16 cellular contexts compared by ENCODE assay signal in genomic region chr12:2383276-2384028, GRCh38.
DNase-seq lines count a peak whose midpoint lies in the region; ATAC-seq, FAIRE-seq and TF ChIP-seq lines count a peak whose summit lies in the region.
"Had no signal": no experiment of that assay in that cellular context is flagged by ENCODE, and none has a peak within 500 bp of the region (broad histone marks: within the 10 kb centered on the region; RNA-seq: fewer than 3 reads in every experiment).

No MANE protein-coding gene starts in this region.

- no peak overlapping the region for H3K27ac Mint-ChIP-seq in endodermal cell
- no peak overlapping the region for H3K27ac Mint-ChIP-seq in activated naive CD8-positive, alpha-beta T cell treated with anti-CD3 and anti-CD28 coated beads for 36 hours
- H3K27ac Mint-ChIP-seq: activated CD8-positive, alpha-beta memory T cell treated with anti-CD3 and anti-CD28 coated beads, Interleukin-2, amount 10 ng/mL, durations not matched to agents 7 days and 5 days; activated naive CD4-positive, alpha-beta T cell treated with anti-CD3 and anti-CD28 coated beads, Interleukin-2, amount 10 ng/mL, durations not matched to agents 7 days and 5 days had no signal

- no peak overlapping the region for H3K4me2 ChIP-seq in HepG2 (ENCODE audit: low read depth, low read length)

- ATAC-seq in HepG2 = peak; percentile 36; the same call in 2 of the 3 replicates
- ATAC-seq: activated CD8-positive, alpha-beta memory T cell treated with anti-CD3 and anti-CD28 coated beads, Interleukin-2, amount 10 ng/mL, durations not matched to agents 7 days and 5 days had no signal

- no peak for TF ChIP-seq EP300 in HepG2 (IDR thresholded peaks at IDR 0.05; ENCODE audit: low read depth in 2 of 2, low read length in 2 of 2)
- no peak for TF ChIP-seq EP300 in HepG2 (CRISPR knock-in tag; IDR thresholded peaks at IDR 0.05; ENCODE audit: borderline replicate concordance)
- TF ChIP-seq EP300 in stomach (IDR thresholded peaks at IDR 0.05) = no peak

- no peaks in the 10 kb centered on the region for H3K36me3 ChIP-seq in endodermal cell (ENCODE audit: control insufficient read depth, insufficient read depth, low read length)
- no peaks in the 10 kb centered on the region for H3K36me3 ChIP-seq in HepG2 (replicated peaks in 1 of 2; ENCODE audit: control insufficient read depth in 1 of 2, insufficient read depth in 2 of 2, low read length in 2 of 2)
- no peaks in the 10 kb centered on the region for H3K36me3 ChIP-seq in stomach
- H3K36me3 ChIP-seq: cardiac muscle cell, pancreas had no signal

- no peak overlapping the region for H2AFZ ChIP-seq in HepG2 (ENCODE audit: low read length)

- peaks cover 19% of the 10 kb centered on the region for H3K27me3 Mint-ChIP-seq in endodermal cell (ENCODE audit: insufficient read depth)
- no peaks in the 10 kb centered on the region for H3K27me3 Mint-ChIP-seq in activated naive CD8-positive, alpha-beta T cell treated with anti-CD3 and anti-CD28 coated beads for 36 hours

- peak; percentile 55 for DNase-seq in NOMO-1 treated with dmso at 0.1 percent for 144 hours (lab: John Stamatoyannopoulos, UW; ENCODE audit: unreplicated experiment)
- peak; percentile 76 for DNase-seq in endodermal cell
- DNase-seq in HepG2 (ENCODE audit: low spot score) = peak; percentile 7
- DNase-seq in stomach = no peak
- DNase-seq in occipital lobe (lab: John Stamatoyannopoulos, UW) = no peak
- no peak for DNase-seq in effector CD4-positive, alpha-beta T cell
- DNase-seq in activated naive CD8-positive, alpha-beta T cell treated with anti-CD3 and anti-CD28 coated beads for 36 hours = no peak
- no peak for DNase-seq in HuH-7.5 (ENCODE audit: low spot score)
- DNase-seq: activated CD8-positive, alpha-beta memory T cell treated with anti-CD3 and anti-CD28 coated beads, Interleukin-2, amount 10 ng/mL, durations not matched to agents 7 days and 5 days; activated naive CD4-positive, alpha-beta T cell treated with anti-CD3 and anti-CD28 coated beads, Interleukin-2, amount 10 ng/mL, durations not matched to agents 7 days and 5 days; hippocampal formation; NCI-H2107; pancreas had no signal

- no peak for TF ChIP-seq RAD21 in HepG2 (CRISPR knock-in tag; IDR thresholded peaks at IDR 0.05)

- 84 to 89% methylated on average over 8 to 13 of the region's 13 CpGs for WGBS in endodermal cell (ENCODE audit: insufficient coverage in 1 of 2, insufficient read length in 1 of 2), 2 experiments
- WGBS in HepG2 (ENCODE audit: low lambda C conversion rate) = 2% methylated on average over 13 of the region's 13 CpGs
- 66 to 74% (median 71%) methylated on average over 12 to 13 of the region's 13 CpGs for WGBS in stomach, 5 donors

- no peaks in the 10 kb centered on the region for H3K9me3 ChIP-seq in endodermal cell (ENCODE audit: control insufficient read depth, low read length)
- H3K9me3 ChIP-seq in HepG2 (ENCODE audit: low read length) = no peaks in the 10 kb centered on the region
- H3K9me3 ChIP-seq in stomach = no peaks in the 10 kb centered on the region
- H3K9me3 ChIP-seq: pancreas had no signal

- no peak overlapping the region for H3K9ac ChIP-seq in endodermal cell (ENCODE audit: extremely low read depth, low read length, poor library complexity, severe bottlenecking)
- no peak overlapping the region for H3K9ac ChIP-seq in HepG2 (ENCODE audit: insufficient read depth, low read depth, low read length)

- H3K4me3 Mint-ChIP-seq in endodermal cell = no peak overlapping the region
- no peak overlapping the region for H3K4me3 Mint-ChIP-seq in activated naive CD8-positive, alpha-beta T cell treated with anti-CD3 and anti-CD28 coated beads for 36 hours
- H3K4me3 Mint-ChIP-seq: activated CD8-positive, alpha-beta memory T cell treated with anti-CD3 and anti-CD28 coated beads, Interleukin-2, amount 10 ng/mL, durations not matched to agents 7 days and 5 days; activated naive CD4-positive, alpha-beta T cell treated with anti-CD3 and anti-CD28 coated beads, Interleukin-2, amount 10 ng/mL, durations not matched to agents 7 days and 5 days had no signal

- CTCF ChIA-PET in HepG2 (lab: Yijun Ruan, JAX; ENCODE audit: low intra/inter-chr PET ratio, low total read pairs) = no interaction called here

- H3K4me3 ChIP-seq in endodermal cell (ENCODE audit: low read length) (no peak overlapping the region), HepG2 (replicated peaks in 1 of 3; ENCODE audit: insufficient read depth in 1 of 3, low read depth in 2 of 3, low read length in 3 of 3) (no peak overlapping the region), stomach (no peak overlapping the region)
- H3K4me3 ChIP-seq: cardiac muscle cell, pancreas had no signal

- intact Hi-C loops in HepG2 (cut with micrococcal nuclease; ENCODE audit: unreplicated experiment) (no loop called here), stomach (cut with DNase I; ENCODE audit: low total_unique reads) (no loop called here)

- no peak for TF ChIP-seq CTCF in endodermal cell (conservative IDR thresholded peaks at IDR 0.05)
- no peak for TF ChIP-seq CTCF in HepG2 (CRISPR knock-in tag; IDR thresholded peaks at IDR 0.05)
- no peak for TF ChIP-seq CTCF in stomach (IDR thresholded peaks at IDR 0.05)

- POLR2A ChIA-PET in HepG2 (lab: Yijun Ruan, JAX) = no interaction called here

- in situ Hi-C loops in HepG2 (cut with HindIII; ENCODE audit: extremely low pct_ligation_motif_present, low pct_unique_long_range_greater_than_20kb) = no loop called here

- H3K27ac ChIP-seq in endodermal cell (ENCODE audit: low read depth, low read length) (no peak overlapping the region), HepG2 (ENCODE audit: extremely low read length, insufficient read depth, low read length) (no peak overlapping the region), stomach (peak overlapping the region in 4 of 5 donors; percentile 36 to 82 (median 66))
- H3K27ac ChIP-seq: C4-2B, cardiac muscle cell, pancreas had no signal

- H3K4me1 ChIP-seq in endodermal cell (ENCODE audit: control insufficient read depth, insufficient read depth, low read length) (peaks cover 9% of the 10 kb centered on the region), HepG2 (ENCODE audit: insufficient read depth, low read length) (0 out of 2 replicates have a peak, but pooled peaks cover 7% of the 10 kb centered on the region), stomach (peaks cover 0 to 51% (median 12%) of the 10 kb centered on the region in 4 donors)
- H3K4me1 ChIP-seq: pancreas had no signal

- no peak for TF ChIP-seq POLR2A in HepG2 (IDR thresholded peaks at IDR 0.05; ENCODE audit: insufficient read depth in 1 of 2, low read depth in 2 of 2, low read length in 2 of 2)
- no peak for TF ChIP-seq POLR2A in stomach (IDR thresholded peaks at IDR 0.05)

- no peaks in the 10 kb centered on the region for H3K27me3 ChIP-seq in endodermal cell (ENCODE audit: control insufficient read depth, insufficient read depth, low read length, poor library complexity, severe bottlenecking)
- peaks cover 0 to 28% of the 10 kb centered on the region in 2 experiments; a peak in 3 of 5 replicates for H3K27me3 ChIP-seq in HepG2 (ENCODE audit: control insufficient read depth in 1 of 2, insufficient read depth in 2 of 2, low read length in 2 of 2)
- H3K27me3 ChIP-seq in stomach = no peaks in the 10 kb centered on the region
- H3K27me3 ChIP-seq: cardiac muscle cell, pancreas had no signal

- no peaks in the 10 kb centered on the region for H4K20me1 ChIP-seq in HepG2 (ENCODE audit: insufficient read depth, low read length)

- no peaks in the 10 kb centered on the region for H3K36me3 Mint-ChIP-seq in endodermal cell (ENCODE audit: low read depth)
- H3K36me3 Mint-ChIP-seq in activated naive CD8-positive, alpha-beta T cell treated with anti-CD3 and anti-CD28 coated beads for 36 hours = no peaks in the 10 kb centered on the region
- H3K36me3 Mint-ChIP-seq: activated CD8-positive, alpha-beta memory T cell treated with anti-CD3 and anti-CD28 coated beads, Interleukin-2, amount 10 ng/mL, durations not matched to agents 7 days and 5 days; activated naive CD4-positive, alpha-beta T cell treated with anti-CD3 and anti-CD28 coated beads, Interleukin-2, amount 10 ng/mL, durations not matched to agents 7 days and 5 days had no signal

- H3K9me3 Mint-ChIP-seq in endodermal cell = no peaks in the 10 kb centered on the region
- no peaks in the 10 kb centered on the region for H3K9me3 Mint-ChIP-seq in activated naive CD8-positive, alpha-beta T cell treated with anti-CD3 and anti-CD28 coated beads for 36 hours
- H3K9me3 Mint-ChIP-seq: activated naive CD4-positive, alpha-beta T cell treated with anti-CD3 and anti-CD28 coated beads, Interleukin-2, amount 10 ng/mL, durations not matched to agents 7 days and 5 days had no signal

- no TSS peak for BruUV-seq in HepG2 (replicated peaks; lab: Mats Ljungman, UMichigan)

- H3K79me2 ChIP-seq in HepG2 (ENCODE audit: insufficient read depth, low read length) = no peaks in the 10 kb centered on the region

- FAIRE-seq in HepG2 (lab: Jason Lieb, UNC) = no peak
- FAIRE-seq: endothelial cell of umbilical vein, pancreas had no signal

- peaks cover 30% of the 10 kb centered on the region for H3K4me1 Mint-ChIP-seq in endodermal cell
- peaks cover 3% of the 10 kb centered on the region for H3K4me1 Mint-ChIP-seq in activated naive CD8-positive, alpha-beta T cell treated with anti-CD3 and anti-CD28 coated beads for 36 hours

TF ChIP-seq in HepG2, 621 proteins besides CTCF, POLR2A, EP300 and RAD21:
- TF ChIP-seq NCOR1 (IDR thresholded peaks at IDR 0.05; ENCODE audit: borderline replicate concordance, low read length) (no peak), RFXAP (CRISPR knock-in tag; IDR thresholded peaks at IDR 0.05; ENCODE audit: borderline replicate concordance) (no peak), ZNF567 (CRISPR knock-in tag; IDR thresholded peaks at IDR 0.05; ENCODE audit: borderline replicate concordance) (no peak), PREB (CRISPR knock-in tag; IDR thresholded peaks at IDR 0.05) (no peak), TEAD3 (CRISPR knock-in tag; optimal IDR thresholded peaks at IDR 0.05; ENCODE audit: borderline replicate concordance) (peak; percentile 30)
TF ChIP-seq in HepG2: peak in this region for 1.

Comparison
In these comparisons a context has a peak if more than half of its experiments do, and no peak if none do; other contexts are left out.
1. DNase-seq: peak in NOMO-1 treated with dmso at 0.1 percent for 144 hours (single experiment), endodermal cell (single experiment) and HepG2 (single experiment); none in stomach (single experiment), occipital lobe (single experiment), effector CD4-positive, alpha-beta T cell (single experiment), activated naive CD8-positive, alpha-beta T cell treated with anti-CD3 and anti-CD28 coated beads for 36 hours (single experiment) and HuH-7.5 (single experiment).
2. H3K27ac ChIP-seq: peak in stomach (4 of 5); none in endodermal cell (single experiment) and HepG2 (single experiment).